Comparison of ENCODE assay signal across 12 cellular contexts in the genomic region with DNA sequence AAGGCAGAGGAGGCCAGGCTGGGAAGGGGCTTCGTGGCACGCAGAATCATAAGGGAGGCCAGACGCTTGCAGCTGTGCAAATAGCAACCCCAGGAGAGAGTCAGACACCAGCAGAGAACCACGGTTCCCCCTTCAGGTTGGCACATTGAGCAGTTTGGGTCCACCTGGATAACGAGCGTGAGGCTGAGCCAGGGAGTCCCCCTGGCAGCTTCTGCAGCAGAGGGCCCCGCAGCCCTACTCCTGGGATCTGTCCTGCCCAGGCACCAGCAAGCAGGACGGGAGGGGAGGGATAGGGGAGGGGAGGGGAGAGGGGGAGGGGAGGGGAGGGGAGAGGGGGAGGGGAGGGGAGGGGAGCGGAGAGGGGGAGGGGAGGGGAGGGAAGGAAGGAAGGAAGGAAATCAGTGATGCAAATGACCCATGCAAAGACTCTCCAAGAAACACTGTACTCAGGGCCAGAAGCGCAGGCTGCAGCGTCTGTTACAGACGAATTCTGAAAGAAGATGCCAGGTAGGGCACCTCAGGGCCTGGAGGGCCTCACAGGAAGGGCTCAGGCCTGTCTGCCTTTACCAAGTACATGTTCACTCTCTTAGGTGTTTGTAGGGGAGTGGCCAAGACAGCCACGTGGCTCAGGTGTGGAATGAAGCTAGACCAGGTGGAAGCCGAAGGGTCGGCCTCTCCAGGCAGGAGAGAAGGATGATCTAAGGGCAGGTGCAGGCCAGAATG. TPM values are rescaled to one million over a fixed set of nuclear protein-coding genes. Genes with fewer than 3 reads are reported as not detected.
DNase-seq lines count a peak whose midpoint lies in the region; ATAC-seq and TF ChIP-seq lines count a peak whose summit lies in the region.
"Had no signal": no experiment of that assay in that cellular context is flagged by ENCODE, and none has a peak within 500 bp of the region (broad histone marks: within the 10 kb centered on the region; RNA-seq: fewer than 3 reads in every experiment).

No MANE protein-coding gene starts in this region.

- DNase-seq in stimulated activated naive CD8-positive, alpha-beta T cell treated with anti-CD3 and anti-CD28 coated beads, Interleukin-15, Interleukin-2, amounts not matched to agents 100 U/mL and 50 U/mL, for 24 hours = no peak
- peak in 1 of 2 donors; percentile 72 for DNase-seq in left lung
- no peak for DNase-seq in testis
- no peak for DNase-seq in NAMALWA (ENCODE audit: low spot score)
- no peak for DNase-seq in GM19238 (ENCODE audit: insufficient read length, low spot score)
- no peak for DNase-seq in natural killer cell
- DNase-seq: EL, left cardiac atrium, occipital lobe had no signal

- H3K27ac Mint-ChIP-seq in stimulated activated naive CD8-positive, alpha-beta T cell treated with anti-CD3 and anti-CD28 coated beads, Interleukin-15, Interleukin-2, amounts not matched to agents 100 ng/mL and 50 ng/mL, for 24 hours = peak overlapping the region; percentile 21
- H3K27ac Mint-ChIP-seq in brain (peak overlapping the region in 4 of 5 experiments; percentile 41 to 93 (median 55)), natural killer cell (no peak overlapping the region)

- H3K36me3 ChIP-seq in left lung = peaks cover 0 to 83% of the 10 kb centered on the region in 2 donors
- H3K36me3 ChIP-seq in testis (ENCODE audit: low read depth, missing control alignments) = no peaks in the 10 kb centered on the region

- H3K4me1 Mint-ChIP-seq in stimulated activated naive CD8-positive, alpha-beta T cell treated with anti-CD3 and anti-CD28 coated beads, Interleukin-15, Interleukin-2, amounts not matched to agents 100 ng/mL and 50 ng/mL, for 24 hours (ENCODE audit: low read depth) = no peaks in the 10 kb centered on the region
- H3K4me1 Mint-ChIP-seq in brain (peaks cover 22% of the 10 kb centered on the region), natural killer cell (peaks cover 4 to 9% of the 10 kb centered on the region in 2 donors)

- ATAC-seq in stimulated activated naive CD8-positive, alpha-beta T cell treated with anti-CD3 and anti-CD28 coated beads, Interleukin-15, Interleukin-2, amounts not matched to agents 100 U/mL and 50 U/mL, for 24 hours = no peak
- ATAC-seq in left lung (peak; percentile 95), natural killer cell (no peak)
- ATAC-seq: left cardiac atrium had no signal

- H3K9me3 Mint-ChIP-seq in stimulated activated naive CD8-positive, alpha-beta T cell treated with anti-CD3 and anti-CD28 coated beads, Interleukin-15, Interleukin-2, amounts not matched to agents 100 ng/mL and 50 ng/mL, for 24 hours = no peaks in the 10 kb centered on the region
- H3K9me3 Mint-ChIP-seq in brain (no peaks in the 10 kb centered on the region), natural killer cell (no peaks in the 10 kb centered on the region)

- H3K27me3 ChIP-seq in left lung = no peaks in the 10 kb centered on the region
- H3K27me3 ChIP-seq in testis = no peaks in the 10 kb centered on the region

- H3K4me3 ChIP-seq in left lung = no peak overlapping the region
- no peak overlapping the region for H3K4me3 ChIP-seq in testis

- no peak overlapping the region for H3K4me3 Mint-ChIP-seq in stimulated activated naive CD8-positive, alpha-beta T cell treated with anti-CD3 and anti-CD28 coated beads, Interleukin-15, Interleukin-2, amounts not matched to agents 100 ng/mL and 50 ng/mL, for 24 hours
- H3K4me3 Mint-ChIP-seq in brain (no peak overlapping the region), natural killer cell (no peak overlapping the region)

- H3K36me3 Mint-ChIP-seq in stimulated activated naive CD8-positive, alpha-beta T cell treated with anti-CD3 and anti-CD28 coated beads, Interleukin-15, Interleukin-2, amounts not matched to agents 100 ng/mL and 50 ng/mL, for 24 hours (ENCODE audit: low read depth) = peaks cover 63% of the 10 kb centered on the region
- H3K36me3 Mint-ChIP-seq in brain (peaks cover 62% of the 10 kb centered on the region), natural killer cell (no peaks in the 10 kb centered on the region)

- H3K9me3 ChIP-seq in left lung = no peaks in the 10 kb centered on the region
- no peaks in the 10 kb centered on the region for H3K9me3 ChIP-seq in testis

- intact Hi-C loops in left lung (cut with DNase I) (no loop called here), testis (cut with DNase I; ENCODE audit: low total_unique reads) (no loop called here), natural killer cell (cut with micrococcal nuclease) (no loop called here)

- TF ChIP-seq POLR2A in testis (IDR thresholded peaks at IDR 0.05) = no peak

- no peaks in the 10 kb centered on the region for H3K27me3 Mint-ChIP-seq in stimulated activated naive CD8-positive, alpha-beta T cell treated with anti-CD3 and anti-CD28 coated beads, Interleukin-15, Interleukin-2, amounts not matched to agents 100 ng/mL and 50 ng/mL, for 24 hours
- H3K27me3 Mint-ChIP-seq in brain (no peaks in the 10 kb centered on the region), natural killer cell (ENCODE audit: low read depth in 2 of 2) (no peaks in the 10 kb centered on the region)

- H3K4me1 ChIP-seq in left lung (peaks cover 0 to 11% of the 10 kb centered on the region in 2 donors), testis (no peaks in the 10 kb centered on the region)

- H3K27ac ChIP-seq in left lung (no peak overlapping the region), testis (no peak overlapping the region)

- 81 to 83% methylated on average over 6 to 14 of the region's 15 CpGs for WGBS in testis, 2 donors

- TF ChIP-seq CTCF in brain (conservative IDR thresholded peaks at IDR 0.05) (no peak), left lung (IDR thresholded peaks at IDR 0.05) (no peak), testis (IDR thresholded peaks at IDR 0.05) (no peak), natural killer cell (IDR thresholded peaks at IDR 0.05) (no peak)

RNA-seq across cellular contexts. Expression of gene MMP17, which starts 32.3 kb away (rescaled TPM):
- polyA plus RNA-seq in brain (ENCODE audit: insufficient read depth, low read depth, low replicate concordance) (15.5 TPM), testis (ENCODE audit: insufficient read depth, low read depth, low replicate concordance) (13.2 TPM)
- total RNA-seq in left lung (1 to 10 TPM; 2.7 to 5.2 TPM), testis (10 to 100 TPM; 16.1 to 23.3 TPM), natural killer cell (1 to 10 TPM; 1.6 to 2.0 (median 1.7) TPM)
- total RNA-seq: T-helper 2 cell treated with Interferon-gamma antibody and Interleukin-4, amounts not matched to agents 100 ng/mL and 5 ng/mL, for 36 hours had no signal

Comparison
In these comparisons a context has a peak if more than half of its experiments do, and no peak if none do; other contexts are left out.
1. H3K27ac Mint-ChIP-seq: peak in stimulated activated naive CD8-positive, alpha-beta T cell treated with anti-CD3 and anti-CD28 coated beads, Interleukin-15, Interleukin-2, amounts not matched to agents 100 ng/mL and 50 ng/mL, for 24 hours (single experiment) and brain (4 of 5); none in natural killer cell (0 of 2).